Comparison of ENCODE assay signal across 15 cellular contexts in genomic region chr13:26320766-26321165, GRCh38.
DNase-seq lines count a peak whose midpoint lies in the region; ATAC-seq lines count a peak whose summit lies in the region.
"Had no signal": no experiment of that assay in that cellular context is flagged by ENCODE, and none has a peak within 500 bp of the region (broad histone marks: within the 10 kb centered on the region; RNA-seq: fewer than 3 reads in every experiment).

No MANE protein-coding gene starts in this region.

- DNase-seq in COLO829 (ENCODE audit: low spot score) (peak; percentile 10), NCI-H526 (lab: John Stamatoyannopoulos, UW) (peak; percentile 70 to 77), foreskin melanocyte (peak; percentile 65), NCI-H2029 treated with DMSO at 0.1 percent for 48 hours (lab: John Stamatoyannopoulos, UW) (no peak), germinal center (ENCODE audit: low spot score) (no peak), left lobe of liver (ENCODE audit: low spot score) (no peak)
- DNase-seq: CD4-positive, CD25-positive, alpha-beta regulatory T cell; CD8-positive, alpha-beta T cell; DMS 273 treated with DMSO at 0.1 percent for 48 hours; DMS79; EL; GDM1; GOT3; HFFc6 had no signal

- ATAC-seq in left lobe of liver, result no peak
- ATAC-seq: CD8-positive, alpha-beta T cell; GM12878 had no signal

Comparison
In these comparisons a context has a peak if more than half of its experiments do, and no peak if none do; other contexts are left out.
1. DNase-seq: peak in COLO829 (single experiment), NCI-H526 (2 of 2) and foreskin melanocyte (single experiment); none in NCI-H2029 treated with DMSO at 0.1 percent for 48 hours (single experiment), germinal center (single experiment) and left lobe of liver (single experiment).